ENCODE assay signal across 13 cellular contexts in genomic region chrX:46637937-46638336, GRCh38.
DNase-seq lines count a peak whose midpoint lies in the region; ATAC-seq, FAIRE-seq and TF ChIP-seq lines count a peak whose summit lies in the region.
"Had no signal": no experiment of that assay in that cellular context is flagged by ENCODE, and none has a peak within 500 bp of the region (broad histone marks: within the 10 kb centered on the region; RNA-seq: fewer than 3 reads in every experiment).

No MANE protein-coding gene starts in this region.

- H3K79me2 ChIP-seq in OCI-LY3 (ENCODE audit: low read length) (no peaks in the 10 kb centered on the region), keratinocyte (ENCODE audit: control insufficient read depth, insufficient read depth, low read length) (no peaks in the 10 kb centered on the region)

- no peak overlapping the region for H3K4me3 ChIP-seq in OCI-LY3 (ENCODE audit: low read length)
- H3K4me3 ChIP-seq in keratinocyte (ENCODE audit: control insufficient read depth in 2 of 3, extremely low read depth in 1 of 3, insufficient read depth in 2 of 3, low read depth in 1 of 3, low read length in 3 of 3): no peak overlapping the region

- no peak for TF ChIP-seq CTCF in OCI-LY3 (IDR thresholded peaks at IDR 0.05; ENCODE audit: low read depth, low read length)
- TF ChIP-seq CTCF in keratinocyte (optimal IDR thresholded peaks at IDR 0.05 in 1 of 3, IDR thresholded peaks at IDR 0.05 in 1 of 3, conservative IDR thresholded peaks at IDR 0.05 in 1 of 3; ENCODE audit: extremely low read depth in 1 of 3, insufficient read depth in 2 of 3, low read length in 3 of 3): no peak

- dilution Hi-C loops in keratinocyte (cut with MboI; ENCODE audit: extremely low pct_ligation_motif_present, low sequenced_read_pairs): no loop called here

- H3K4me2 ChIP-seq in OCI-LY3 (ENCODE audit: low read length): peak overlapping the region; percentile 23
- no peak overlapping the region for H3K4me2 ChIP-seq in keratinocyte (ENCODE audit: control insufficient read depth, extremely low read depth, insufficient read depth, low read depth, low read length)

- H4K20me1 ChIP-seq in OCI-LY3 (ENCODE audit: insufficient read depth, low read length) (no peaks in the 10 kb centered on the region), keratinocyte (ENCODE audit: control insufficient read depth, extremely low read depth, insufficient read depth, low read length) (no peaks in the 10 kb centered on the region)

- H3K9me3 ChIP-seq in OCI-LY3 (ENCODE audit: insufficient read depth, low read length) (no peaks in the 10 kb centered on the region), keratinocyte (ENCODE audit: control insufficient read depth, low read depth, low read length) (no peaks in the 10 kb centered on the region)

- H3K36me3 ChIP-seq in OCI-LY3 (replicated peaks; ENCODE audit: low read depth, low read length): peaks cover 18% of the 10 kb centered on the region
- H3K36me3 ChIP-seq in keratinocyte (ENCODE audit: control insufficient read depth in 2 of 2, extremely low read depth in 1 of 2, insufficient read depth in 2 of 2, low read length in 2 of 2): no peaks in the 10 kb centered on the region

- ATAC-seq in HG02610 (IDR thresholded peaks at IDR 0.05; ENCODE audit: unreplicated experiment): peak; percentile 75
- ATAC-seq: right cardiac atrium had no signal

- no peaks in the 10 kb centered on the region for H3K9me1 ChIP-seq in keratinocyte (ENCODE audit: control insufficient read depth, extremely low read depth, insufficient read depth, low read length)

- H2AFZ ChIP-seq in OCI-LY3 (ENCODE audit: low read depth, low read length) (no peak overlapping the region), keratinocyte (ENCODE audit: control insufficient read depth, low read length) (no peak overlapping the region)

- DNase-seq in activated CD4-positive, alpha-beta T cell treated with anti-CD3 and anti-CD28 coated beads for 48 hours: peak; percentile 12
- DNase-seq in activated CD4-positive, alpha-beta T cell treated with anti-CD3 and anti-CD28 coated beads for 4 hours: no peak
- peak; percentile 7 for DNase-seq in keratinocyte (ENCODE audit: low read depth, low spot score)
- DNase-seq in DMS53 treated with DMSO at 0.1 percent for 48 hours (lab: John Stamatoyannopoulos, UW; ENCODE audit: unreplicated experiment): no peak
- no peak for DNase-seq in T-helper 9 cell
- no peak for DNase-seq in NCI-H1436 (lab: John Stamatoyannopoulos, UW)
- DNase-seq: activated naive CD8-positive, alpha-beta T cell treated with anti-CD3 and anti-CD28 coated beads, Interleukin-2, amount 10 ng/mL, durations not matched to agents 7 days and 5 days; NCI-H2171; right cardiac atrium; stimulated activated CD8-positive, alpha-beta memory T cell treated with anti-CD3 and anti-CD28 coated beads, Interleukin-4, amount 100 ng/mL, for 48 hours had no signal

- H3K9ac ChIP-seq in OCI-LY3 (ENCODE audit: low read length) (no peak overlapping the region), keratinocyte (ENCODE audit: control insufficient read depth, extremely low read depth, insufficient read depth, low read length) (no peak overlapping the region)

- 0 out of 2 replicates have a peak, but pooled peaks cover 8% of the 10 kb centered on the region for H3K27me3 ChIP-seq in OCI-LY3 (ENCODE audit: low read depth, low read length)
- no peaks in the 10 kb centered on the region for H3K27me3 ChIP-seq in keratinocyte (ENCODE audit: control insufficient read depth, extremely low read depth, insufficient read depth, low read length)

- H3K4me1 ChIP-seq in OCI-LY3 (ENCODE audit: low read length) (peaks cover 46% of the 10 kb centered on the region), keratinocyte (ENCODE audit: control insufficient read depth, extremely low read depth, insufficient read depth, low read length) (peaks cover 4% of the 10 kb centered on the region)

- H3K27ac ChIP-seq in OCI-LY3 (ENCODE audit: low read length) (no peak overlapping the region), keratinocyte (ENCODE audit: control insufficient read depth, insufficient read depth, low read length) (no peak overlapping the region)

- FAIRE-seq in keratinocyte (lab: Jason Lieb, UNC): no peak
- FAIRE-seq: endometrium had no signal

Comparison
In these comparisons a context has a peak if more than half of its experiments do, and no peak if none do; other contexts are left out.
1. DNase-seq: peak in activated CD4-positive, alpha-beta T cell treated with anti-CD3 and anti-CD28 coated beads for 48 hours (single experiment) and keratinocyte (single experiment); none in activated CD4-positive, alpha-beta T cell treated with anti-CD3 and anti-CD28 coated beads for 4 hours (0 of 2), DMS53 treated with DMSO at 0.1 percent for 48 hours (single experiment), T-helper 9 cell (single experiment) and NCI-H1436 (single experiment).